1 cellular context compared by ENCODE assay signal in genomic region chr1:9371391-9371935, GRCh38.
TF ChIP-seq lines count a peak whose summit lies in the region.

No MANE protein-coding gene starts in this region.

TF ChIP-seq in GM23338, 12 proteins besides CTCF, POLR2A, EP300 and RAD21 (continued from another document):
- TF ChIP-seq ZNF462 (CRISPR knock-in tag; IDR thresholded peaks at IDR 0.05) = no peak
- no peak for TF ChIP-seq STAT1 (IDR thresholded peaks at IDR 0.05; ENCODE audit: unreplicated experiment)
- no peak for TF ChIP-seq EZH2 (IDR thresholded peaks at IDR 0.05; ENCODE audit: low read depth, unreplicated experiment)
- TF ChIP-seq NANOG (IDR thresholded peaks at IDR 0.05; ENCODE audit: borderline replicate concordance) = no peak
